ENCODE assay signal across 18 cellular contexts in genomic region chr5:142178651-142179050, GRCh38.
A peak's percentile ranks its signal among the peaks of the same experiment; 100 is the strongest.
DNase-seq lines count a peak whose midpoint lies in the region; ATAC-seq, FAIRE-seq and TF ChIP-seq lines count a peak whose summit lies in the region.
"Had no signal": no experiment of that assay in that cellular context is flagged by ENCODE, and none has a peak within 500 bp of the region (broad histone marks: within the 10 kb centered on the region; RNA-seq: fewer than 3 reads in every experiment).

No MANE protein-coding gene starts in this region.

- peaks cover 5% of the 10 kb centered on the region; the same call in 1 of the 3 replicates for H3K9me3 Mint-ChIP-seq in GM23338

- H3K27ac ChIP-seq in GM23338 (ENCODE audit: low read depth): no peak overlapping the region
- H3K27ac ChIP-seq in RWPE2 (ENCODE audit: poor library complexity, severe bottlenecking): no peak overlapping the region
- H3K27ac ChIP-seq in spleen: no peak overlapping the region
- H3K27ac ChIP-seq in small intestine (ENCODE audit: low read depth in 1 of 2, low read length in 1 of 2): no peak overlapping the region

- DNase-seq in GM23338 (ENCODE audit: low spot score) (no peak), RWPE2 (ENCODE audit: low spot score) (peak; percentile 23), myocyte (ENCODE audit: low read depth) (peak; percentile 40), spleen (peak; percentile 23), MV-4-11 (lab: John Stamatoyannopoulos, UW) (no peak), small intestine (no peak)
- DNase-seq: C1 segment of cervical spinal cord; Calu3; CD4-positive, alpha-beta memory T cell; COR-L47; DMS53; DMS79 treated with DMSO at 0.1 percent for 48 hours; GF-D8; H7; HCEC 1CT had no signal

- peaks cover 8% of the 10 kb centered on the region for H3K4me1 ChIP-seq in GM23338 (ENCODE audit: insufficient read depth)
- H3K4me1 ChIP-seq in RWPE2 (ENCODE audit: insufficient read depth, poor library complexity, severe bottlenecking): peaks cover 3% of the 10 kb centered on the region
- no peaks in the 10 kb centered on the region for H3K4me1 ChIP-seq in spleen
- peaks cover 3 to 5% of the 10 kb centered on the region in 2 donors for H3K4me1 ChIP-seq in small intestine (ENCODE audit: control insufficient read depth in 2 of 2, insufficient read depth in 1 of 2, low read depth in 1 of 2, low read length in 1 of 2)

- peaks cover 2% of the 10 kb centered on the region; the same call in 1 of the 2 replicates for H3F3A ChIP-seq in GM23338 (replicated peaks; ENCODE audit: low read depth)

- peak overlapping the region; percentile 63; the same call in 1 of the 2 replicates for H2AFZ ChIP-seq in GM23338

- intact Hi-C loops in spleen (cut with DNase I; ENCODE audit: low total_unique reads): no loop called here

- H3K4me1 Mint-ChIP-seq in GM23338: peaks cover 25% of the 10 kb centered on the region
- H3K4me1 Mint-ChIP-seq: CD4-positive, alpha-beta memory T cell had no signal

- H3K9me3 ChIP-seq in RWPE2 (ENCODE audit: severe bottlenecking): no peaks in the 10 kb centered on the region
- no peaks in the 10 kb centered on the region for H3K9me3 ChIP-seq in spleen
- no peaks in the 10 kb centered on the region for H3K9me3 ChIP-seq in small intestine (ENCODE audit: control insufficient read depth, low read depth)

- no peaks in the 10 kb centered on the region for H3K9me2 ChIP-seq in GM23338 (ENCODE audit: insufficient read depth)

- no peaks in the 10 kb centered on the region for H4K20me1 ChIP-seq in GM23338 (replicated peaks; ENCODE audit: insufficient read depth)

- FAIRE-seq in small intestine (lab: Jason Lieb, UNC): no peak
- FAIRE-seq: GM12891, GM18507, H1 had no signal

- no peaks in the 10 kb centered on the region for H3K27me3 ChIP-seq in GM23338 (ENCODE audit: insufficient read depth)
- no peaks in the 10 kb centered on the region for H3K27me3 ChIP-seq in RWPE2 (ENCODE audit: insufficient read depth, poor library complexity, severe bottlenecking)
- H3K27me3 ChIP-seq in spleen (replicated peaks in 1 of 7): peaks cover 0 to 19% (median 0%) of the 10 kb centered on the region in 7 donors
- no peaks in the 10 kb centered on the region for H3K27me3 ChIP-seq in small intestine (ENCODE audit: control insufficient read depth in 2 of 2, insufficient read depth in 2 of 2, low read length in 2 of 2)

- H3K4me3 ChIP-seq in GM23338 (no peak overlapping the region), RWPE2 (ENCODE audit: severe bottlenecking) (no peak overlapping the region), spleen (no peak overlapping the region), small intestine (ENCODE audit: low read depth in 1 of 2, low read length in 2 of 2) (no peak overlapping the region)

- TF ChIP-seq POLR2A in spleen (IDR thresholded peaks at IDR 0.05): no peak

- H3K27me3 Mint-ChIP-seq in GM23338 (ENCODE audit: insufficient read depth, low read depth, poor library complexity): peaks cover 2% of the 10 kb centered on the region

- H3K79me2 ChIP-seq in GM23338 (replicated peaks; ENCODE audit: insufficient read depth): no peaks in the 10 kb centered on the region

- WGBS in spleen, 5 donors: 93 to 100% (median 97%) methylated on average over 7 of the region's 7 CpGs
- 95 to 97% (median 96%) methylated on average over 7 of the region's 7 CpGs for WGBS in small intestine, 3 donors

- TF ChIP-seq CTCF in GM23338 (conservative IDR thresholded peaks at IDR 0.05; ENCODE audit: low read depth in 2 of 2) (no peak), RWPE2 (IDR thresholded peaks at IDR 0.05; ENCODE audit: poor library complexity, severe bottlenecking) (no peak), spleen (IDR thresholded peaks at IDR 0.05 in 8 of 11, conservative IDR thresholded peaks at IDR 0.05 in 3 of 11) (no peak)

- H3K4me3 Mint-ChIP-seq in GM23338: no peak overlapping the region
- H3K4me3 Mint-ChIP-seq: CD4-positive, alpha-beta memory T cell had no signal

- H3K4me2 ChIP-seq in GM23338: no peak overlapping the region

- no peaks in the 10 kb centered on the region for H3K36me3 Mint-ChIP-seq in GM23338 (ENCODE audit: low read depth)
- H3K36me3 Mint-ChIP-seq: CD4-positive, alpha-beta memory T cell had no signal

- no peak for ATAC-seq in GM23338
- no peak for ATAC-seq in RWPE2 (ENCODE audit: low read depth)

- H3K36me3 ChIP-seq in GM23338 (ENCODE audit: insufficient read depth) (no peaks in the 10 kb centered on the region; the same call in 1 of the 2 replicates), RWPE2 (ENCODE audit: low read depth) (no peaks in the 10 kb centered on the region), spleen (no peaks in the 10 kb centered on the region), small intestine (ENCODE audit: control insufficient read depth in 2 of 2, insufficient read depth in 2 of 2, low read length in 2 of 2) (no peaks in the 10 kb centered on the region)

- no peak overlapping the region for H3K27ac Mint-ChIP-seq in GM23338
- H3K27ac Mint-ChIP-seq: CD4-positive, alpha-beta memory T cell had no signal

TF ChIP-seq in GM23338, 12 proteins besides CTCF, POLR2A, EP300 and RAD21:
- TF ChIP-seq ZNF114 (CRISPR knock-in tag; IDR thresholded peaks at IDR 0.05): no peak
- no peak for TF ChIP-seq ZNF331 (CRISPR knock-in tag; IDR thresholded peaks at IDR 0.05; ENCODE audit: low read depth)
- TF ChIP-seq ETS1 (IDR thresholded peaks at IDR 0.05): no peak
- TF ChIP-seq STAT1 (IDR thresholded peaks at IDR 0.05; ENCODE audit: unreplicated experiment): no peak
- TF ChIP-seq EZH2phosphoT487 (IDR thresholded peaks at IDR 0.05; ENCODE audit: unreplicated experiment): no peak
- TF ChIP-seq REST (IDR thresholded peaks at IDR 0.05; ENCODE audit: unreplicated experiment): no peak

Comparison
In these comparisons a context has a peak if more than half of its experiments do, and no peak if none do; other contexts are left out.
1. DNase-seq: peak in RWPE2 (single experiment), myocyte (single experiment) and spleen (single experiment); none in GM23338 (single experiment), MV-4-11 (single experiment) and small intestine (single experiment).